ENCODE assay signal across 1 cellular context in the genomic region with DNA sequence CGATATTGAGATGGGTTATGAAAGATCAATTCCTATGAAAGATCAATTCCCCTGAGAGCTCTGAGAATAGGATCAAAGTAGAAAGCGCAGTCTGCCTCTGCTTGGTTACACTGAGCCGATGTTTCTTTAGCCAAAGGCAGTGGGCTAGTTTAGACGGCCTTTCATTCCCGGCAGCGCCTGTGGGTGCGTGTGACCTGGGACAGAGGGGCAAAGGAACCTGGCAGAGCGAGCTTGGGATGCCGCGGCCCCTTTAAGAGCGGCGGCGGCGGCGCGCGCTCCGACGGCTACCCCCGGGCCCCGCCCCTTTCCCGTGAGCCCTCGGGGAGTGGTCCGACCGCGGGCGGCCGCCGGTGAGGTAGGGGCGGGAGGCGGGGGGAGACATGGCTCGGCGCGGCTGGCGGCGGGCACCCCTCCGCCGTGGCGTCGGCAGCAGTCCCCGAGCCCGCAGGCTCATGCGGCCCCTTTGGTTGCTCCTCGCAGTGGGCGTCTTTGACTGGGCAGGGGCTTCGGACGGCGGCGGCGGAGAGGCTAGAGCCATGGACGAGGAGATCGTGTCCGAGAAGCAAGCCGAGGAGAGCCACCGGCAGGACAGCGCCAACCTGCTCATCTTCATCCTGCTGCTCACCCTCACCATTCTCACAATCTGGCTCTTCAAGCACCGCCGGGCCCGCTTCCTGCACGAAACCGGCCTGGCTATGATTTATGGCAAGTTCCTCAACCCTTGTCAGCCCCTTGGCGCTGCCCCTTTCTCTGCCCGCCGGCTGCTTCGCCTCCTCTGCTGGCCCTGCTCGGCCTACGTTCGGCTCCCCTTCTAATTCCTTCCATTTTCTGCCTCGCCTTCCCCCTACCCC.
TF ChIP-seq lines count a peak whose summit lies in the region.

A gene (plus strand): TSS at position 313 of the 851 bp plus-strand sequence. CDS start 224 bp downstream, at position 537.

TF ChIP-seq in H1, 55 proteins besides CTCF, POLR2A, EP300 and RAD21:
- TF ChIP-seq SAP30 (IDR thresholded peaks at IDR 0.05; ENCODE audit: insufficient read depth, insufficient replicate concordance, low read length) (peak; percentile 40), ASH2L (IDR thresholded peaks at IDR 0.05; ENCODE audit: low read length) (peak; percentile 37), EGR1 (IDR thresholded peaks at IDR 0.05; ENCODE audit: borderline replicate concordance, low read depth, low read length) (no peak), PHF8 (conservative IDR thresholded peaks at IDR 0.05; ENCODE audit: low read depth, low read length) (peak; percentile 68; the same call in 1 of the 2 replicates), TAF1 (IDR thresholded peaks at IDR 0.05; ENCODE audit: low read depth, low read length) (0 out of 2 replicates have a peak, but pooled peaks have one; percentile 55), TBP (IDR thresholded peaks at IDR 0.05; ENCODE audit: low read depth, low read length) (peak; percentile 38; the same call in 1 of the 2 replicates), CREB1 (IDR thresholded peaks at IDR 0.05) (peak; percentile 34; the same call in 1 of the 2 replicates), TCF12 (IDR thresholded peaks at IDR 0.05; ENCODE audit: low read depth, low read length) (no peak), KDM4A (IDR thresholded peaks at IDR 0.05; ENCODE audit: low read depth, low read length, severe bottlenecking) (peak; percentile 29)
- TF ChIP-seq, protein P1, sequence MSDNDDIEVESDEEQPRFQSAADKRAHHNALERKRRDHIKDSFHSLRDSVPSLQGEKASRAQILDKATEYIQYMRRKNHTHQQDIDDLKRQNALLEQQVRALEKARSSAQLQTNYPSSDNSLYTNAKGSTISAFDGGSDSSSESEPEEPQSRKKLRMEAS (IDR thresholded peaks at IDR 0.05) = peak; percentile 45; the same call in 1 of the 2 replicates
